ENCODE assay signal across 16 cellular contexts in the genomic region with DNA sequence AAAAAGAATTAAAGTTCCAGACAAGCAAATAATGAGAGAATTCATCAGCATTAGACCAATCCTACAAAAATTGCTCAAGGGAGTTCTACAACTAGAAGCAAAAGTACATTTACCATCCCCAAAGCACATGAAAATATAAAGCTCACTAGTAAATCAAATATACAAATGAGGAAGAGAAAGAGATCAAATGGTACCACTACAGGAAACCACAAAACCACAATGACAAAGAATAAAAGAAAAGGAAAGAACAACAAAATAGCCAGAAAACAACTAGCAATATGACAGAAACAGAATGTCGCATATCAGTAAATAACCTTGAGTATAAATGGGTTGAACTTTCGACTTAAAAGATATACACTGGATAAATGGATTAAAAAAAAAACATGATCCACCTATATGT.
DNase-seq lines count a peak whose midpoint lies in the region; ATAC-seq and TF ChIP-seq lines count a peak whose summit lies in the region.
"Had no signal": no experiment of that assay in that cellular context is flagged by ENCODE, and none has a peak within 500 bp of the region (broad histone marks: within the 10 kb centered on the region; RNA-seq: fewer than 3 reads in every experiment).

No MANE protein-coding gene starts in this region.

- no peak overlapping the region for H3K9ac ChIP-seq in neural progenitor cell

- H3K4me3 ChIP-seq in neural progenitor cell = no peak overlapping the region
- H3K4me3 ChIP-seq: HAP-1 had no signal

- H4K20me1 ChIP-seq in neural progenitor cell (ENCODE audit: low read depth) = no peaks in the 10 kb centered on the region

- peaks cover 32% of the 10 kb centered on the region for H3K9me3 Mint-ChIP-seq in neural progenitor cell
- peaks cover 18% of the 10 kb centered on the region for H3K9me3 Mint-ChIP-seq in activated CD4-positive, alpha-beta T cell treated with anti-CD3 and anti-CD28 coated beads, Interleukin-2, amount 10 ng/mL, durations not matched to agents 24 days and 14 days

- H3K4me1 ChIP-seq in neural progenitor cell = peaks cover 7% of the 10 kb centered on the region

- no peak overlapping the region for H2AFZ ChIP-seq in neural progenitor cell (replicated peaks)

- H3K27me3 Mint-ChIP-seq in neural progenitor cell (ENCODE audit: insufficient read depth, low read depth) = peaks cover 2% of the 10 kb centered on the region
- no peaks in the 10 kb centered on the region for H3K27me3 Mint-ChIP-seq in activated CD4-positive, alpha-beta T cell treated with anti-CD3 and anti-CD28 coated beads, Interleukin-2, amount 10 ng/mL, durations not matched to agents 24 days and 14 days
- H3K27me3 Mint-ChIP-seq: activated naive CD8-positive, alpha-beta T cell treated with anti-CD3 and anti-CD28 coated beads for 36 hours; central memory CD8-positive, alpha-beta T cell had no signal

- H3K79me2 ChIP-seq in neural progenitor cell (ENCODE audit: low read depth) = no peaks in the 10 kb centered on the region

- no peak overlapping the region for H3K27ac ChIP-seq in neural progenitor cell
- H3K27ac ChIP-seq: neutrophil had no signal

- no peaks in the 10 kb centered on the region for H3F3A ChIP-seq in neural progenitor cell (ENCODE audit: low read depth)

- H3K9me3 ChIP-seq in neural progenitor cell (ENCODE audit: low read depth) = peaks cover 15% of the 10 kb centered on the region

- H3K4me2 ChIP-seq in neural progenitor cell = no peak overlapping the region

- no peaks in the 10 kb centered on the region for H3K36me3 ChIP-seq in neural progenitor cell
- H3K36me3 ChIP-seq: HAP-1, neutrophil had no signal

- H3K36me3 Mint-ChIP-seq in neural progenitor cell = no peaks in the 10 kb centered on the region
- no peaks in the 10 kb centered on the region for H3K36me3 Mint-ChIP-seq in activated CD4-positive, alpha-beta T cell treated with anti-CD3 and anti-CD28 coated beads, Interleukin-2, amount 10 ng/mL, durations not matched to agents 24 days and 14 days (ENCODE audit: low read depth)
- H3K36me3 Mint-ChIP-seq: activated naive CD8-positive, alpha-beta T cell treated with anti-CD3 and anti-CD28 coated beads for 36 hours had no signal

- H3K27ac Mint-ChIP-seq in neural progenitor cell = no peak overlapping the region
- H3K27ac Mint-ChIP-seq in activated CD4-positive, alpha-beta T cell treated with anti-CD3 and anti-CD28 coated beads, Interleukin-2, amount 10 ng/mL, durations not matched to agents 24 days and 14 days = no peak overlapping the region
- H3K27ac Mint-ChIP-seq: activated naive CD8-positive, alpha-beta T cell treated with anti-CD3 and anti-CD28 coated beads for 36 hours had no signal

- peak; percentile 77 for ATAC-seq in GM18867 (IDR thresholded peaks at IDR 0.05; ENCODE audit: unreplicated experiment)
- ATAC-seq in GM21529 (IDR thresholded peaks at IDR 0.05; ENCODE audit: unreplicated experiment) = peak; percentile 57
- peak; percentile 73 for ATAC-seq in HG03432 (IDR thresholded peaks at IDR 0.05; ENCODE audit: unreplicated experiment)

- DNase-seq in OCI-M1 (lab: John Stamatoyannopoulos, UW) (peak; percentile 51), neural progenitor cell (ENCODE audit: low spot score) (no peak), germinal center (ENCODE audit: low spot score) (no peak)
- DNase-seq in activated T-cell treated with anti-CD3 and anti-CD28 coated beads, Interleukin-2, amount 50 U/mL, for 48 hours = no peak
- DNase-seq in activated CD4-positive, alpha-beta T cell treated with anti-CD3 and anti-CD28 coated beads, Interleukin-2, amount 10 ng/mL, durations not matched to agents 24 days and 14 days = no peak
- DNase-seq: activated naive CD8-positive, alpha-beta T cell treated with anti-CD3 and anti-CD28 coated beads for 36 hours; foreskin melanocyte; mesenchymal stem cell; NCI-H2081; stimulated activated naive CD4-positive, alpha-beta T cell treated with Interleukin-2 at 50 U/mL for 16 hours had no signal

- no peak for TF ChIP-seq CTCF in neural progenitor cell (IDR thresholded peaks at IDR 0.05)

- no peaks in the 10 kb centered on the region for H3K4me1 Mint-ChIP-seq in neural progenitor cell
- peaks cover 3% of the 10 kb centered on the region for H3K4me1 Mint-ChIP-seq in activated CD4-positive, alpha-beta T cell treated with anti-CD3 and anti-CD28 coated beads, Interleukin-2, amount 10 ng/mL, durations not matched to agents 24 days and 14 days
- H3K4me1 Mint-ChIP-seq: activated naive CD8-positive, alpha-beta T cell treated with anti-CD3 and anti-CD28 coated beads for 36 hours; central memory CD8-positive, alpha-beta T cell had no signal

- H3K27me3 ChIP-seq in neural progenitor cell = no peaks in the 10 kb centered on the region
- H3K27me3 ChIP-seq: neutrophil had no signal

- no peak overlapping the region for H3K4me3 Mint-ChIP-seq in neural progenitor cell
- no peak overlapping the region for H3K4me3 Mint-ChIP-seq in activated CD4-positive, alpha-beta T cell treated with anti-CD3 and anti-CD28 coated beads, Interleukin-2, amount 10 ng/mL, durations not matched to agents 24 days and 14 days
- H3K4me3 Mint-ChIP-seq: activated naive CD8-positive, alpha-beta T cell treated with anti-CD3 and anti-CD28 coated beads for 36 hours; central memory CD8-positive, alpha-beta T cell had no signal

- intact Hi-C loops in activated CD4-positive, alpha-beta T cell treated with anti-CD3 and anti-CD28 coated beads, Interleukin-2, amount 10 ng/mL, durations not matched to agents 24 days and 14 days (cut with micrococcal nuclease) = no loop called here
